ENCODE assay signal across 13 cellular contexts in the genomic region with DNA sequence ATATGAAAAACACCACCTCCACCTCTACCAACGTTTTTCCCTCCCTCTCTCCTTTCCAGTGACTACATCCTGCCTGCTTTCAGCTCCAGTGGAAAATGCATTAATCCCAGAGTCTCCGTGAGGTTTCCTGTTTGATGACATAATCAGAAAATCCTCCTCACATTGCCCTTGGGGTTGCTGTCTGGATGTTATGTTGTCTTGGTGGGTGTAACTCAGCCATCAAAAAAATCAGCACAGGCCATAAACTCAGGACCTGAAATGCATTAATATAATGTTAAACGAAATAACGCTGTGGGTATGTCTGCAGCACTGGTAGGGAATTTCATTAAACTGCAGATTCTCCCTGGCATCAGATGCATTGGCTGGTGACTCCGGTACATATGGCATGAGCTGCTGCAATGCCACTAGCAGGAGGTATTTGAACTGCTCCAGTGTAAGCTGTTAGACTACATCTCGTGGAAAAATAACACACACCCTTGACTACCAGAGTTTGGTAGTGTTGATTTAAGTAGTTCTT.
DNase-seq lines count a peak whose midpoint lies in the region; ATAC-seq and TF ChIP-seq lines count a peak whose summit lies in the region.
"Had no signal": no experiment of that assay in that cellular context is flagged by ENCODE, and none has a peak within 500 bp of the region (broad histone marks: within the 10 kb centered on the region; RNA-seq: fewer than 3 reads in every experiment).

No MANE protein-coding gene starts in this region.

- peak overlapping the region; percentile 95 for H3K27ac Mint-ChIP-seq in mesothelial cell of epicardium
- no peak overlapping the region for H3K27ac Mint-ChIP-seq in activated CD8-positive, alpha-beta T cell treated with anti-CD3 and anti-CD28 coated beads for 36 hours
- H3K27ac Mint-ChIP-seq in endothelial cell (ENCODE audit: unreplicated experiment), result no peak overlapping the region
- H3K27ac Mint-ChIP-seq: effector memory CD8-positive, alpha-beta T cell had no signal

- no peak for TF ChIP-seq CTCF in BJ (IDR thresholded peaks at IDR 0.05; ENCODE audit: insufficient read depth, low read depth, low read length)
- TF ChIP-seq CTCF in brain microvascular endothelial cell (IDR thresholded peaks at IDR 0.05; ENCODE audit: low read depth, low read length, missing control alignments), result no peak
- TF ChIP-seq CTCF in mesothelial cell of epicardium (IDR thresholded peaks at IDR 0.05; ENCODE audit: unreplicated experiment), result no peak
- no peak for TF ChIP-seq CTCF in activated CD8-positive, alpha-beta T cell treated with anti-CD3 and anti-CD28 coated beads for 36 hours (IDR thresholded peaks at IDR 0.05)
- no peak for TF ChIP-seq CTCF in endothelial cell (IDR thresholded peaks at IDR 0.05; ENCODE audit: unreplicated experiment)

- no peaks in the 10 kb centered on the region for H3K27me3 ChIP-seq in BJ (ENCODE audit: control insufficient read depth, insufficient read depth, low read length)
- no peaks in the 10 kb centered on the region for H3K27me3 ChIP-seq in brain microvascular endothelial cell (replicated peaks)

- peak; percentile 37 for DNase-seq in BJ (ENCODE audit: low read depth)
- DNase-seq in HT1080 (ENCODE audit: low read depth), result peak; percentile 66
- peak; percentile 72 for DNase-seq in brain microvascular endothelial cell
- no peak for DNase-seq in mesothelial cell of epicardium (ENCODE audit: low spot score in 2 of 2, unreplicated experiment in 2 of 2)
- no peak for DNase-seq in stimulated activated naive CD8-positive, alpha-beta T cell treated with anti-CD3 and anti-CD28 coated beads, Interleukin-15, Interleukin-2, amounts not matched to agents 100 U/mL and 50 U/mL, for 24 hours
- DNase-seq in activated CD8-positive, alpha-beta T cell treated with anti-CD3 and anti-CD28 coated beads for 36 hours, result no peak
- no peak for DNase-seq in endothelial cell (ENCODE audit: low spot score)
- DNase-seq: activated T-cell treated with anti-CD3 and anti-CD28 coated beads, Interleukin-2, amount 50 U/mL, for 1 hour; effector memory CD8-positive, alpha-beta T cell; NCI-H187 had no signal

- H3K36me3 Mint-ChIP-seq in mesothelial cell of epicardium, result peaks cover 5% of the 10 kb centered on the region
- H3K36me3 Mint-ChIP-seq in activated CD8-positive, alpha-beta T cell treated with anti-CD3 and anti-CD28 coated beads for 36 hours (ENCODE audit: low read depth), result no peaks in the 10 kb centered on the region
- no peaks in the 10 kb centered on the region for H3K36me3 Mint-ChIP-seq in endothelial cell (ENCODE audit: low read depth, unreplicated experiment)

- ATAC-seq in stimulated activated naive CD8-positive, alpha-beta T cell treated with anti-CD3 and anti-CD28 coated beads, Interleukin-15, Interleukin-2, amounts not matched to agents 100 U/mL and 50 U/mL, for 24 hours, result no peak
- no peak for ATAC-seq in activated CD8-positive, alpha-beta T cell treated with anti-CD3 and anti-CD28 coated beads for 36 hours
- no peak for ATAC-seq in GM18498 (IDR thresholded peaks at IDR 0.05; ENCODE audit: unreplicated experiment)
- ATAC-seq: effector memory CD8-positive, alpha-beta T cell; left lobe of liver had no signal

- H3K4me1 Mint-ChIP-seq in mesothelial cell of epicardium, result peaks cover 86% of the 10 kb centered on the region
- H3K4me1 Mint-ChIP-seq in activated CD8-positive, alpha-beta T cell treated with anti-CD3 and anti-CD28 coated beads for 36 hours (ENCODE audit: low read depth), result peaks cover 1% of the 10 kb centered on the region
- peaks cover 28% of the 10 kb centered on the region for H3K4me1 Mint-ChIP-seq in endothelial cell (ENCODE audit: unreplicated experiment)

- H3K27ac ChIP-seq in brain microvascular endothelial cell, result peak overlapping the region; percentile 23
- H3K27ac ChIP-seq: thoracic aorta had no signal

- H3K4me3 Mint-ChIP-seq in mesothelial cell of epicardium (no peak overlapping the region), endothelial cell (ENCODE audit: unreplicated experiment) (no peak overlapping the region)
- H3K4me3 Mint-ChIP-seq in activated CD8-positive, alpha-beta T cell treated with anti-CD3 and anti-CD28 coated beads for 36 hours, result no peak overlapping the region
- H3K4me3 Mint-ChIP-seq: effector memory CD8-positive, alpha-beta T cell had no signal

- POLR2A ChIA-PET in BJ (lab: Charles Lee), result no interaction called here
- POLR2A ChIA-PET in activated CD8-positive, alpha-beta T cell treated with anti-CD3 and anti-CD28 coated beads for 36 hours (lab: Charles Lee), result no interaction called here

- intact Hi-C loops in activated CD8-positive, alpha-beta T cell treated with anti-CD3 and anti-CD28 coated beads for 36 hours (cut with micrococcal nuclease), result no loop called here

- in situ Hi-C loops in brain microvascular endothelial cell (cut with HindIII; ENCODE audit: low pct_ligation_motif_present, low sequenced_read_pairs), result no loop called here

- CTCF ChIA-PET in BJ (lab: Yijun Ruan, JAX), result interaction anchor here (0.6 kb wide), 1 partner anchor 1188 kb away, joined by 3 read pairs; no protein-coding TSS in a partner anchor
- CTCF ChIA-PET in activated CD8-positive, alpha-beta T cell treated with anti-CD3 and anti-CD28 coated beads for 36 hours (lab: Charles Lee), result no interaction called here

- H3K4me3 ChIP-seq in BJ (ENCODE audit: low read depth, low read length), result no peak overlapping the region
- no peak overlapping the region for H3K4me3 ChIP-seq in brain microvascular endothelial cell (ENCODE audit: low read depth, low read length)
- H3K4me3 ChIP-seq: thoracic aorta had no signal

- H3K27me3 Mint-ChIP-seq in mesothelial cell of epicardium (ENCODE audit: low read depth) (no peaks in the 10 kb centered on the region), endothelial cell (ENCODE audit: unreplicated experiment) (no peaks in the 10 kb centered on the region)
- no peaks in the 10 kb centered on the region for H3K27me3 Mint-ChIP-seq in activated CD8-positive, alpha-beta T cell treated with anti-CD3 and anti-CD28 coated beads for 36 hours
- H3K27me3 Mint-ChIP-seq: effector memory CD8-positive, alpha-beta T cell had no signal

- H3K36me3 ChIP-seq in BJ (ENCODE audit: control insufficient read depth, insufficient read depth, low read length) (no peaks in the 10 kb centered on the region), brain microvascular endothelial cell (replicated peaks) (no peaks in the 10 kb centered on the region)
- H3K36me3 ChIP-seq: thoracic aorta had no signal

- H3K9me3 Mint-ChIP-seq in mesothelial cell of epicardium (no peaks in the 10 kb centered on the region), endothelial cell (ENCODE audit: unreplicated experiment) (no peaks in the 10 kb centered on the region)
- H3K9me3 Mint-ChIP-seq in activated CD8-positive, alpha-beta T cell treated with anti-CD3 and anti-CD28 coated beads for 36 hours, result no peaks in the 10 kb centered on the region

Comparison
In these comparisons a context has a peak if more than half of its experiments do, and no peak if none do; other contexts are left out.
1. DNase-seq: peak in BJ (single experiment), HT1080 (single experiment) and brain microvascular endothelial cell (single experiment); none in mesothelial cell of epicardium (0 of 2), stimulated activated naive CD8-positive, alpha-beta T cell treated with anti-CD3 and anti-CD28 coated beads, Interleukin-15, Interleukin-2, amounts not matched to agents 100 U/mL and 50 U/mL, for 24 hours (single experiment), activated CD8-positive, alpha-beta T cell treated with anti-CD3 and anti-CD28 coated beads for 36 hours (single experiment) and endothelial cell (single experiment).